Comparison of ENCODE assay signal across 1 cellular context in the genomic region with DNA sequence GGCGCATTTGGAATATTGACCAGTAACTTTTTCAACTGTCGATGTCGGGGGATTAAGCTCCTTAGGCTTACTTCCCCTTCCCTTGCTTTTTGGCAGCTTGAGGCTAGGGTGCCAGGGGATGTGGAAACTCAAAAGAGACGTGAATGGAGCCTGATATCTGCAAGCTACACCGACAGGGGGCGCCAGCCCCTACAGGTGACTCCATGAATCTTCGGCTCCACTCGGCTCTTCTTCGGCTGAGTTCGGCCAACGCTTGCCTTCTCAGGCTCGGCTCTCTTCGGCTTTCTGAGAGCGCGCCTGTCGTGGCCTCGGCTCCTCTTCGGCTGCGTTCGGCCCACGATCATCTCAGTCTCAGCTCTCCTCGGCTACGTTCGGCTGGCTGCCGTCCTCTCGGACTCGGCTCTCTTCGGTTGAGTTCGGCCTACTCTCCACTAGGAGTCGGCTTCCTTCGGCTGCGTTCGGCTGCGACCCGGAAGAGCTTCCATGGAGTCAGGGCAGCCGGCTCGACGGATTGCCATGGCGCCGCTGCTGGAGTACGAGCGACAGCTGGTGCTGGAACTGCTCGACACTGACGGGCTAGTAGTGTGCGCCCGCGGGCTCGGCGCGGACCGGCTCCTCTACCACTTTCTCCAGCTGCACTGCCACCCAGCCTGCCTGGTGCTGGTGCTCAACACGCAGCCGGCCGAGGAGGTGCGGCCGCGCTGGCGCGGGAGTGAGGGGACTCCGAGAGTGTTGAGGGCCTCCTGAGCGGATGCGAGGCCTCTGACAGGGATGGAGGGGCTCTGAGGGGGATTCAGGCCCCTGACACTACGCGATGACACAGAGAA.
A peak's percentile ranks its signal among the peaks of the same experiment; 100 is the strongest.
TF ChIP-seq lines count a peak whose summit lies in the region.

A gene (plus strand): TSS at position 472 of the 827 bp plus-strand sequence. CDS start 12 bp downstream, at position 484.

TF ChIP-seq in HEK293, 187 proteins besides CTCF, POLR2A, EP300 and RAD21 (continued from another document):
- TF ChIP-seq, protein P1, sequence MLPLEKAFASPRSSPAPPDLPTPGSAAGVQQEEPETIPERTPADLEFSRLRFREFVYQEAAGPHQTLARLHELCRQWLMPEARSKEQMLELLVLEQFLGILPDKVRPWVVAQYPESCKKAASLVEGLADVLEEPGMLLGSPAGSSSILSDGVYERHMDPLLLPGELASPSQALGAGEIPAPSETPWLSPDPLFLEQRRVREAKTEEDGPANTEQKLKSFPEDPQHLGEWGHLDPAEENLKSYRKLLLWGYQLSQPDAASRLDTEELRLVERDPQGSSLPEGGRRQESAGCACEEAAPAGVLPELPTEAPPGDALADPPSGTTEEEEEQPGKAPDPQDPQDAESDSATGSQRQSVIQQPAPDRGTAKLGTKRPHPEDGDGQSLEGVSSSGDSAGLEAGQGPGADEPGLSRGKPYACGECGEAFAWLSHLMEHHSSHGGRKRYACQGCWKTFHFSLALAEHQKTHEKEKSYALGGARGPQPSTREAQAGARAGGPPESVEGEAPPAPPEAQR (tag by site-specific recombination; IDR thresholded peaks at IDR 0.05), result no peak
- TF ChIP-seq ZNF658 (tag by site-specific recombination; IDR thresholded peaks at IDR 0.05) (no peak), ZXDB (tag by site-specific recombination; IDR thresholded peaks at IDR 0.05) (peak; percentile 81), ZNF629 (tag by site-specific recombination; IDR thresholded peaks at IDR 0.05) (no peak), GLI4 (tag by site-specific recombination; IDR thresholded peaks at IDR 0.05) (0 out of 2 replicates have a peak, but pooled peaks have one; percentile 46), ZNF221 (tag by site-specific recombination; IDR thresholded peaks at IDR 0.05; ENCODE audit: borderline replicate concordance) (no peak), ZNF335 (tag by site-specific recombination; conservative IDR thresholded peaks at IDR 0.05) (peak; percentile 89), SP2 (tag by site-specific recombination; IDR thresholded peaks at IDR 0.05) (peak; percentile 34; the same call in 1 of the 2 replicates), ZNF473 (tag by site-specific recombination; IDR thresholded peaks at IDR 0.05) (no peak), MYNN (tag by site-specific recombination; IDR thresholded peaks at IDR 0.05; ENCODE audit: borderline replicate concordance) (no peak), ZFHX2 (tag by site-specific recombination; conservative IDR thresholded peaks at IDR 0.05) (no peak), SCRT2 (tag by site-specific recombination; IDR thresholded peaks at IDR 0.05) (peak; percentile 87), GLI2 (tag by site-specific recombination; IDR thresholded peaks at IDR 0.05; ENCODE audit: borderline replicate concordance, low read depth) (no peak), ZNF571 (tag by site-specific recombination; IDR thresholded peaks at IDR 0.05) (no peak), KLF9 (tag by site-specific recombination; IDR thresholded peaks at IDR 0.05; ENCODE audit: low read depth) (peak; percentile 39), ZFP37 (tag by site-specific recombination; IDR thresholded peaks at IDR 0.05) (no peak), ZNF37A (tag by site-specific recombination; IDR thresholded peaks at IDR 0.05) (no peak), ZNF274 (IDR thresholded peaks at IDR 0.05; ENCODE audit: low read length) (no peak), ZNF274 (tag by site-specific recombination; IDR thresholded peaks at IDR 0.05; ENCODE audit: borderline replicate concordance) (no peak), ZNF660 (tag by site-specific recombination; IDR thresholded peaks at IDR 0.05) (peak; percentile 36), SCRT1 (tag by site-specific recombination; IDR thresholded peaks at IDR 0.05; ENCODE audit: borderline replicate concordance) (peak; percentile 88), YY2 (tag by site-specific recombination; IDR thresholded peaks at IDR 0.05) (peak; percentile 89), KLF16 (tag by site-specific recombination; IDR thresholded peaks at IDR 0.05) (peak; percentile 63; the same call in 1 of the 2 replicates), GFI1B (tag by site-specific recombination; IDR thresholded peaks at IDR 0.05) (no peak), ZNF350 (tag by site-specific recombination; IDR thresholded peaks at IDR 0.05) (no peak), ZNF112 (tag by site-specific recombination; IDR thresholded peaks at IDR 0.05) (no peak), ZNF843 (tag by site-specific recombination; IDR thresholded peaks at IDR 0.05) (peak; percentile 68), ZNF48 (tag by site-specific recombination; IDR thresholded peaks at IDR 0.05) (no peak), ZNF404 (tag by site-specific recombination; IDR thresholded peaks at IDR 0.05) (no peak), ZBTB20 (tag by site-specific recombination; IDR thresholded peaks at IDR 0.05) (no peak), ZNF792 (tag by site-specific recombination; IDR thresholded peaks at IDR 0.05) (no peak)
- TF ChIP-seq, protein P2, sequence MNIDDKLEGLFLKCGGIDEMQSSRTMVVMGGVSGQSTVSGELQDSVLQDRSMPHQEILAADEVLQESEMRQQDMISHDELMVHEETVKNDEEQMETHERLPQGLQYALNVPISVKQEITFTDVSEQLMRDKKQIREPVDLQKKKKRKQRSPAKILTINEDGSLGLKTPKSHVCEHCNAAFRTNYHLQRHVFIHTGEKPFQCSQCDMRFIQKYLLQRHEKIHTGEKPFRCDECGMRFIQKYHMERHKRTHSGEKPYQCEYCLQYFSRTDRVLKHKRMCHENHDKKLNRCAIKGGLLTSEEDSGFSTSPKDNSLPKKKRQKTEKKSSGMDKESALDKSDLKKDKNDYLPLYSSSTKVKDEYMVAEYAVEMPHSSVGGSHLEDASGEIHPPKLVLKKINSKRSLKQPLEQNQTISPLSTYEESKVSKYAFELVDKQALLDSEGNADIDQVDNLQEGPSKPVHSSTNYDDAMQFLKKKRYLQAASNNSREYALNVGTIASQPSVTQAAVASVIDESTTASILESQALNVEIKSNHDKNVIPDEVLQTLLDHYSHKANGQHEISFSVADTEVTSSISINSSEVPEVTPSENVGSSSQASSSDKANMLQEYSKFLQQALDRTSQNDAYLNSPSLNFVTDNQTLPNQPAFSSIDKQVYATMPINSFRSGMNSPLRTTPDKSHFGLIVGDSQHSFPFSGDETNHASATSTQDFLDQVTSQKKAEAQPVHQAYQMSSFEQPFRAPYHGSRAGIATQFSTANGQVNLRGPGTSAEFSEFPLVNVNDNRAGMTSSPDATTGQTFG (tag by site-specific recombination; IDR thresholded peaks at IDR 0.05; ENCODE audit: borderline replicate concordance), result no peak
- TF ChIP-seq, protein P3, sequence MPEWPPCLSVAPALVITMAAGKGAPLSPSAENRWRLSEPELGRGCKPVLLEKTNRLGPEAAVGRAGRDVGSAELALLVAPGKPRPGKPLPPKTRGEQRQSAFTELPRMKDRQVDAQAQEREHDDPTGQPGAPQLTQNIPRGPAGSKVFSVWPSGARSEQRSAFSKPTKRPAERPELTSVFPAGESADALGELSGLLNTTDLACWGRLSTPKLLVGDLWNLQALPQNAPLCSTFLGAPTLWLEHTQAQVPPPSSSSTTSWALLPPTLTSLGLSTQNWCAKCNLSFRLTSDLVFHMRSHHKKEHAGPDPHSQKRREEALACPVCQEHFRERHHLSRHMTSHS (tag by site-specific recombination; IDR thresholded peaks at IDR 0.05), result no peak
- TF ChIP-seq, protein P4, sequence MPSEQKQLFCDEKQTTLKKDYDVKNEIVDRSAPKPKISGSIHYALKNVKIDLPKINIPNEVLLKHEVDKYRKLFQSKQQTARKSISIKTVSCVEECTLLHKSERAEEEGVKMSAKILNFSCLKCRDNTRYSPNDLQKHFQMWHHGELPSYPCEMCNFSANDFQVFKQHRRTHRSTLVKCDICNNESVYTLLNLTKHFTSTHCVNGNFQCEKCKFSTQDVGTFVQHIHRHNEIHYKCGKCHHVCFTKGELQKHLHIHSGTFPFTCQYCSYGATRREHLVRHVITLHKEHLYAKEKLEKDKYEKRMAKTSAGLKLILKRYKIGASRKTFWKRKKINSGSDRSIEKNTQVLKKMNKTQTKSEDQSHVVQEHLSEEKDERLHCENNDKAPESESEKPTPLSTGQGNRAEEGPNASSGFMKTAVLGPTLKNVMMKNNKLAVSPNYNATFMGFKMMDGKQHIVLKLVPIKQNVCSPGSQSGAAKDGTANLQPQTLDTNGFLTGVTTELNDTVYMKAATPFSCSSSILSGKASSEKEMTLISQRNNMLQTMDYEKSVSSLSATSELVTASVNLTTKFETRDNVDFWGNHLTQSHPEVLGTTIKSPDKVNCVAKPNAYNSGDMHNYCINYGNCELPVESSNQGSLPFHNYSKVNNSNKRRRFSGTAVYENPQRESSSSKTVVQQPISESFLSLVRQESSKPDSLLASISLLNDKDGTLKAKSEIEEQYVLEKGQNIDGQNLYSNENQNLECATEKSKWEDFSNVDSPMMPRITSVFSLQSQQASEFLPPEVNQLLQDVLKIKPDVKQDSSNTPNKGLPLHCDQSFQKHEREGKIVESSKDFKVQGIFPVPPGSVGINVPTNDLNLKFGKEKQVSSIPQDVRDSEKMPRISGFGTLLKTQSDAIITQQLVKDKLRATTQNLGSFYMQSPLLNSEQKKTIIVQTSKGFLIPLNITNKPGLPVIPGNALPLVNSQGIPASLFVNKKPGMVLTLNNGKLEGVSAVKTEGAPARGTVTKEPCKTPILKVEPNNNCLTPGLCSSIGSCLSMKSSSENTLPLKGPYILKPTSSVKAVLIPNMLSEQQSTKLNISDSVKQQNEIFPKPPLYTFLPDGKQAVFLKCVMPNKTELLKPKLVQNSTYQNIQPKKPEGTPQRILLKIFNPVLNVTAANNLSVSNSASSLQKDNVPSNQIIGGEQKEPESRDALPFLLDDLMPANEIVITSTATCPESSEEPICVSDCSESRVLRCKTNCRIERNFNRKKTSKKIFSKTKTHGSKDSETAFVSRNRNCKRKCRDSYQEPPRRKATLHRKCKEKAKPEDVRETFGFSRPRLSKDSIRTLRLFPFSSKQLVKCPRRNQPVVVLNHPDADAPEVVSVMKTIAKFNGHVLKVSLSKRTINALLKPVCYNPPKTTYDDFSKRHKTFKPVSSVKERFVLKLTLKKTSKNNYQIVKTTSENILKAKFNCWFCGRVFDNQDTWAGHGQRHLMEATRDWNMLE (tag by site-specific recombination; conservative IDR thresholded peaks at IDR 0.05; ENCODE audit: low read depth), result peak; percentile 74
- TF ChIP-seq, protein P5, sequence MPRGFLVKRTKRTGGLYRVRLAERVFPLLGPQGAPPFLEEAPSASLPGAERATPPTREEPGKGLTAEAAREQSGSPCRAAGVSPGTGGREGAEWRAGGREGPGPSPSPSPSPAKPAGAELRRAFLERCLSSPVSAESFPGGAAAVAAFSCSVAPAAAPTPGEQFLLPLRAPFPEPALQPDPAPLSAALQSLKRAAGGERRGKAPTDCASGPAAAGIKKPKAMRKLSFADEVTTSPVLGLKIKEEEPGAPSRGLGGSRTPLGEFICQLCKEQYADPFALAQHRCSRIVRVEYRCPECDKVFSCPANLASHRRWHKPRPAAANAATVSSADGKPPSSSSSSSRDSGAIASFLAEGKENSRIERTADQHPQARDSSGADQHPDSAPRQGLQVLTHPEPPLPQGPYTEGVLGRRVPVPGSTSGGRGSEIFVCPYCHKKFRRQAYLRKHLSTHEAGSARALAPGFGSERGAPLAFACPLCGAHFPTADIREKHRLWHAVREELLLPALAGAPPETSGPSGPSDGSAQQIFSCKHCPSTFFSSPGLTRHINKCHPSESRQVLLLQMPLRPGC (tag by site-specific recombination; IDR thresholded peaks at IDR 0.05), result peak; percentile 54; the same call in 1 of the 2 replicates
- TF ChIP-seq, protein P6, sequence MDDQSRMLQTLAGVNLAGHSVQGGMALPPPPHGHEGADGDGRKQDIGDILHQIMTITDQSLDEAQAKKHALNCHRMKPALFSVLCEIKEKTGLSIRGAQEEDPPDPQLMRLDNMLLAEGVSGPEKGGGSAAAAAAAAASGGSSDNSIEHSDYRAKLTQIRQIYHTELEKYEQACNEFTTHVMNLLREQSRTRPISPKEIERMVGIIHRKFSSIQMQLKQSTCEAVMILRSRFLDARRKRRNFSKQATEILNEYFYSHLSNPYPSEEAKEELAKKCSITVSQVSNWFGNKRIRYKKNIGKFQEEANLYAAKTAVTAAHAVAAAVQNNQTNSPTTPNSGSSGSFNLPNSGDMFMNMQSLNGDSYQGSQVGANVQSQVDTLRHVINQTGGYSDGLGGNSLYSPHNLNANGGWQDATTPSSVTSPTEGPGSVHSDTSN (CRISPR knock-in tag; IDR thresholded peaks at IDR 0.05), result peak; percentile 94
